19 cellular contexts compared by ENCODE assay signal in the genomic region with DNA sequence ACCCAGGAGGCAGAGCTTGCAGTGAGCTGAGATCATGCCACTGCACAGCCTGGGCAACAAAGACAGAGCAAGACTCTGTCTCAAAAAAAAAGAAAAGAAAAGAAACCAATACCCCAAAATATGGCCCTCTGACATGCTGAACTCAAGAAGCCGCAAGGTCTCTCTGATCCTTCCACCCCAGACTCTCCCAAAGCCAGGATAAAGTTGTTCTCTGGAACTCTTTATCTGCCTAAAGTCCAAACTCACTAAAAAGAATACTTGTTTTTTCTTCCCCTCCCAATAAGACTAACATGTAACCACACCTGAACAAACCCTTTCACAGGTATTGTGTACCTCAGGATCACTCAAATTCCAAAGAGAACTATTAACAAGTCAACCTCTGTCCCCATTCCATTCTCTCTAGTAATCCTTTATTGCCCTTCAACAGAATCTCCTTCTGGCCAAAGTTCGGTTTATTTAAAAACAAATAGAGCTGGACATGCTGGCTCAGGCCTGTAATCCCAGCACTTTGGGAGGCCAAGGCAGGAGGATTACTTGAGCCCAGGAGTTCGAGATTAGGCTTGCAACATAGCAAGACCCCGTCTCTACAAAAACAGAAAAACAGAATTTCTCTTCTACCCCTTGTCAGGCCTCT. TPM values are rescaled to one million over a fixed set of nuclear protein-coding genes. Genes with fewer than 3 reads are reported as not detected.
DNase-seq lines count a peak whose midpoint lies in the region; FAIRE-seq and TF ChIP-seq lines count a peak whose summit lies in the region.
"Had no signal": no experiment of that assay in that cellular context is flagged by ENCODE, and none has a peak within 500 bp of the region (broad histone marks: within the 10 kb centered on the region; RNA-seq: fewer than 3 reads in every experiment).

No MANE protein-coding gene starts in this region.

- H3K9me3 ChIP-seq in GM23248 (ENCODE audit: low read depth): no peaks in the 10 kb centered on the region

- H3K4me2 ChIP-seq in GM23248 (ENCODE audit: unreplicated experiment): no peak overlapping the region

- H3K9me3 Mint-ChIP-seq in Calu3 (ENCODE audit: low read depth, unreplicated experiment): peaks cover 4% of the 10 kb centered on the region
- H3K9me3 Mint-ChIP-seq in IgD-negative memory B cell: no peaks in the 10 kb centered on the region
- no peaks in the 10 kb centered on the region for H3K9me3 Mint-ChIP-seq in dendritic cell treated with granulocyte-macrophage colony-stimulating factor and Interleukin-4, amounts not matched to agents 40 ng/mL and 50 ng/mL, for 4 days
- no peaks in the 10 kb centered on the region for H3K9me3 Mint-ChIP-seq in nephron progenitor cell

- no peak overlapping the region for H2AFZ ChIP-seq in GM23248

- WGBS in GM23248 (ENCODE audit: low coverage in 1 of 2, low lambda C conversion rate in 2 of 2, missing lambda C conversion rate in 2 of 2), 2 experiments: 97 to 98% methylated on average over 4 of the region's 4 CpGs

- no peaks in the 10 kb centered on the region for H3K9me2 ChIP-seq in GM23248 (ENCODE audit: insufficient read depth)

- no peak overlapping the region for H3K9ac ChIP-seq in GM23248

- H3K36me3 Mint-ChIP-seq in Calu3 (ENCODE audit: insufficient read depth, unreplicated experiment) (peaks cover 30% of the 10 kb centered on the region), IgD-negative memory B cell (peaks cover 2% of the 10 kb centered on the region), nephron progenitor cell (ENCODE audit: low read depth) (peaks cover 15% of the 10 kb centered on the region)
- peaks cover 51% of the 10 kb centered on the region for H3K36me3 Mint-ChIP-seq in dendritic cell treated with granulocyte-macrophage colony-stimulating factor and Interleukin-4, amounts not matched to agents 40 ng/mL and 50 ng/mL, for 4 days (ENCODE audit: low read depth)

- no TSS peak for BruUV-seq in Calu3 (replicated peaks; lab: Mats Ljungman, UMichigan)

- intact Hi-C loops in Calu3 (cut with micrococcal nuclease; ENCODE audit: unreplicated experiment): no loop called here
- intact Hi-C loops in dendritic cell treated with granulocyte-macrophage colony-stimulating factor and Interleukin-4, amounts not matched to agents 40 ng/mL and 50 ng/mL, for 4 days (cut with micrococcal nuclease): no loop called here

- CTCF ChIA-PET in Calu3 (lab: Charles Lee): interaction anchor here (0.6 to 1.1 kb wide), 2 partner anchors 11 to 22 kb away, joined by 3 read pairs; no protein-coding TSS in a partner anchor

- no peak for FAIRE-seq in frontal cortex (lab: Jason Lieb, UNC)
- FAIRE-seq: endometrium, G401.6, GM12878 had no signal

- peaks cover 9% of the 10 kb centered on the region for H3K4me1 ChIP-seq in GM23248 (ENCODE audit: insufficient read depth)

- no peaks in the 10 kb centered on the region for H4K20me1 ChIP-seq in GM23248 (ENCODE audit: insufficient read depth)

- DNase-seq in Calu3 (no peak), nephron progenitor cell (no peak), HK-2 (ENCODE audit: unreplicated experiment) (no peak), GM23248 (no peak), frontal cortex (ENCODE audit: low spot score in 2 of 2) (no peak)
- DNase-seq in stimulated activated CD4-positive, alpha-beta T cell treated with anti-CD3 and anti-CD28 coated beads, Interleukin-15, amount 100 ng/mL, for 24 hours: no peak
- DNase-seq: activated CD4-positive, alpha-beta T cell treated with anti-CD3 and anti-CD28 coated beads for 36 hours; caudate nucleus; COR-L47; foreskin fibroblast; left ventricle myocardium superior; NCI-H187; SHP77 had no signal

- H3K27me3 Mint-ChIP-seq in Calu3 (ENCODE audit: unreplicated experiment) (no peaks in the 10 kb centered on the region), IgD-negative memory B cell (no peaks in the 10 kb centered on the region), nephron progenitor cell (ENCODE audit: low read depth, poor library complexity) (peaks cover 5% of the 10 kb centered on the region)
- H3K27me3 Mint-ChIP-seq in dendritic cell treated with granulocyte-macrophage colony-stimulating factor and Interleukin-4, amounts not matched to agents 40 ng/mL and 50 ng/mL, for 4 days: no peaks in the 10 kb centered on the region
- H3K27me3 Mint-ChIP-seq: activated CD4-positive, alpha-beta T cell treated with anti-CD3 and anti-CD28 coated beads for 36 hours had no signal

- H3K27ac Mint-ChIP-seq in Calu3 (ENCODE audit: unreplicated experiment) (peak overlapping the region; percentile 37), IgD-negative memory B cell (peak overlapping the region in 2 of 3 donors; percentile 51 to 61), nephron progenitor cell (peak overlapping the region; percentile 11)
- peak overlapping the region; percentile 19 for H3K27ac Mint-ChIP-seq in dendritic cell treated with granulocyte-macrophage colony-stimulating factor and Interleukin-4, amounts not matched to agents 40 ng/mL and 50 ng/mL, for 4 days

- H3K4me1 Mint-ChIP-seq in Calu3 (ENCODE audit: low read depth, unreplicated experiment) (peaks cover 44% of the 10 kb centered on the region), IgD-negative memory B cell (peaks cover 15 to 36% (median 23%) of the 10 kb centered on the region in 3 donors), nephron progenitor cell (peaks cover 58% of the 10 kb centered on the region)
- H3K4me1 Mint-ChIP-seq in dendritic cell treated with granulocyte-macrophage colony-stimulating factor and Interleukin-4, amounts not matched to agents 40 ng/mL and 50 ng/mL, for 4 days (ENCODE audit: low read depth): peaks cover 37% of the 10 kb centered on the region

- no peak for TF ChIP-seq CTCF in Calu3 (IDR thresholded peaks at IDR 0.05; ENCODE audit: unreplicated experiment)
- TF ChIP-seq CTCF in nephron progenitor cell (IDR thresholded peaks at IDR 0.05): no peak

- H3K79me2 ChIP-seq in GM23248 (ENCODE audit: insufficient read depth): peaks cover 35% of the 10 kb centered on the region

- peaks cover 15% of the 10 kb centered on the region for H3F3A ChIP-seq in GM23248 (ENCODE audit: insufficient read depth)

- peak overlapping the region; percentile 15 for H3K4me3 Mint-ChIP-seq in Calu3 (ENCODE audit: low read depth, unreplicated experiment)
- H3K4me3 Mint-ChIP-seq in IgD-negative memory B cell: peak overlapping the region in 1 of 4 donors; percentile 77
- no peak overlapping the region for H3K4me3 Mint-ChIP-seq in dendritic cell treated with granulocyte-macrophage colony-stimulating factor and Interleukin-4, amounts not matched to agents 40 ng/mL and 50 ng/mL, for 4 days
- no peak overlapping the region for H3K4me3 Mint-ChIP-seq in nephron progenitor cell
- H3K4me3 Mint-ChIP-seq: activated CD4-positive, alpha-beta T cell treated with anti-CD3 and anti-CD28 coated beads for 36 hours had no signal

- H3K4me3 ChIP-seq in GM23248: no peak overlapping the region
- H3K4me3 ChIP-seq: GM12878 had no signal

- H3K27ac ChIP-seq in GM23248: no peak overlapping the region

- in situ Hi-C loops in GM23248 (cut with MboI): no loop called here

- H3K27me3 ChIP-seq in GM23248 (replicated peaks; ENCODE audit: insufficient read depth): no peaks in the 10 kb centered on the region

- H3K36me3 ChIP-seq in GM23248 (ENCODE audit: low read depth): no peaks in the 10 kb centered on the region

RNA-seq across cellular contexts. Expression of a gene that starts 4.1 kb away (rescaled TPM):
- 14.2 TPM in 2 replicates for total RNA-seq in Calu3 (2022)
- 18.6 TPM for polyA plus RNA-seq in IgD-negative memory B cell
- total RNA-seq in GM23248 (2014; rRNA removed; shearing (Covaris generic)): 10.4 and 15.3 TPM in 2 replicates
- polyA plus RNA-seq in GM23248 (2016; fragmentation: Nextera tagmentation; extraction: Ambion mirVana): 8.2 and 8.4 TPM in 2 replicates
- total RNA-seq in frontal cortex: 7.3 TPM

RNA-seq across cellular contexts. Expression of a gene that starts 4.4 kb away (rescaled TPM):
- 48.1 and 53.1 TPM in 2 replicates for total RNA-seq in Calu3 (2022)
- polyA plus RNA-seq in IgD-negative memory B cell: 21.1 TPM
- 14.5 and 15.0 TPM in 2 replicates for total RNA-seq in GM23248 (2014; rRNA removed; shearing (Covaris generic))
- polyA plus RNA-seq in GM23248 (2016; fragmentation: Nextera tagmentation; extraction: Ambion mirVana): 10.0 and 10.6 TPM in 2 replicates
- total RNA-seq in frontal cortex: 20.8 TPM

RNA-seq across cellular contexts. Expression of a gene that starts 9.2 kb away (rescaled TPM):
- total RNA-seq in Calu3 (2022) (8.4 and 9.7 TPM in 2 replicates), frontal cortex (1.6 TPM)
- polyA plus RNA-seq in IgD-negative memory B cell (1.3 TPM), GM23248 (2016; fragmentation: Nextera tagmentation; extraction: Ambion mirVana) (1.2 and 1.4 TPM in 2 replicates)
- 3.7 TPM in 2 replicates for total RNA-seq in GM23248 (2014; rRNA removed; shearing (Covaris generic))
- total RNA-seq: left ventricle myocardium superior, M059J had no signal
